Comparison of ENCODE assay signal across 25 cellular contexts in genomic region chrX:43868791-43869190, GRCh38. TPM values are rescaled to one million over a fixed set of nuclear protein-coding genes. Genes with fewer than 3 reads are reported as not detected.
DNase-seq lines count a peak whose midpoint lies in the region; ATAC-seq and TF ChIP-seq lines count a peak whose summit lies in the region.
"Had no signal": no experiment of that assay in that cellular context is flagged by ENCODE, and none has a peak within 500 bp of the region (broad histone marks: within the 10 kb centered on the region; RNA-seq: fewer than 3 reads in every experiment).

No MANE protein-coding gene starts in this region.

- no peak overlapping the region for H2AK5ac ChIP-seq in mesenchymal stem cell (ENCODE audit: low read length, severe bottlenecking)

- no peaks in the 10 kb centered on the region for H3K9me3 ChIP-seq in mesenchymal stem cell (ENCODE audit: control insufficient read depth, low read length)
- H3K9me3 ChIP-seq: stomach, upper lobe of left lung had no signal

- no peak overlapping the region for H2BK15ac ChIP-seq in mesenchymal stem cell (ENCODE audit: low read depth, poor library complexity, severe bottlenecking)

- no CpG with 5 or more reads among the region's 6 CpGs for WGBS in mesenchymal stem cell

- no peak overlapping the region for H3K23ac ChIP-seq in mesenchymal stem cell (ENCODE audit: low read length in 2 of 2)

- no peak overlapping the region for H3K14ac ChIP-seq in mesenchymal stem cell (ENCODE audit: low read length in 2 of 2)

- H3K18ac ChIP-seq in mesenchymal stem cell (ENCODE audit: low read depth in 1 of 2, low read length in 2 of 2), result no peak overlapping the region

- H3K36me3 ChIP-seq in mesenchymal stem cell (ENCODE audit: control insufficient read depth in 1 of 2, insufficient read depth in 2 of 2, low read depth in 1 of 2, low read length in 2 of 2), result no peaks in the 10 kb centered on the region
- H3K36me3 ChIP-seq: right atrium auricular region, stomach, upper lobe of left lung had no signal

- H3K4me2 ChIP-seq in mesenchymal stem cell (ENCODE audit: low read length, poor library complexity, severe bottlenecking), result no peak overlapping the region

- CTCF ChIA-PET in activated CD8-positive, alpha-beta T cell treated with anti-CD3 and anti-CD28 coated beads for 36 hours (lab: Charles Lee), result no interaction called here

- no peak overlapping the region for H2BK12ac ChIP-seq in mesenchymal stem cell (ENCODE audit: low read length in 2 of 2)

- H2AFZ ChIP-seq in mesenchymal stem cell (ENCODE audit: low read depth, low read length), result no peak overlapping the region

- peak overlapping the region; percentile 61 for H3K27ac ChIP-seq in mesenchymal stem cell (ENCODE audit: low read length, poor library complexity, severe bottlenecking)
- H3K27ac ChIP-seq: C4-2B, epithelial cell of prostate, foreskin keratinocyte, right atrium auricular region, stomach, upper lobe of left lung had no signal

- no peak overlapping the region for H2BK120ac ChIP-seq in mesenchymal stem cell (ENCODE audit: low read depth, low read length)

- in situ Hi-C loops in ACHN (cut with HindIII; ENCODE audit: low pct_ligation_motif_present, low pct_unique_long_range_greater_than_20kb, low sequenced_read_pairs), result no loop called here

- H3K4me1 ChIP-seq in mesenchymal stem cell (ENCODE audit: control insufficient read depth, insufficient read depth, low read depth, low read length), result peaks cover 4% of the 10 kb centered on the region
- H3K4me1 ChIP-seq: foreskin keratinocyte, right atrium auricular region, stomach, upper lobe of left lung had no signal

- peaks cover 2% of the 10 kb centered on the region for H3K27me3 Mint-ChIP-seq in mesothelial cell of epicardium (ENCODE audit: low read depth)
- H3K27me3 Mint-ChIP-seq in activated CD8-positive, alpha-beta T cell treated with anti-CD3 and anti-CD28 coated beads for 36 hours, result peaks cover 5% of the 10 kb centered on the region
- H3K27me3 Mint-ChIP-seq: activated naive CD4-positive, alpha-beta T cell treated with anti-CD3 and anti-CD28 coated beads, Interleukin-2, amount 10 ng/mL, durations not matched to agents 7 days and 5 days had no signal

- no peak for TF ChIP-seq CTCF in epithelial cell of proximal tubule (conservative IDR thresholded peaks at IDR 0.05; ENCODE audit: low read depth, low read length)
- TF ChIP-seq CTCF in mesothelial cell of epicardium (IDR thresholded peaks at IDR 0.05; ENCODE audit: unreplicated experiment), result no peak
- TF ChIP-seq CTCF in activated CD8-positive, alpha-beta T cell treated with anti-CD3 and anti-CD28 coated beads for 36 hours (IDR thresholded peaks at IDR 0.05), result no peak

- intact Hi-C loops in activated CD8-positive, alpha-beta T cell treated with anti-CD3 and anti-CD28 coated beads for 36 hours (cut with micrococcal nuclease), result no loop called here

- H2BK5ac ChIP-seq in mesenchymal stem cell (ENCODE audit: low read depth, low read length, poor library complexity, severe bottlenecking), result no peak overlapping the region

- ATAC-seq in HG02938 (IDR thresholded peaks at IDR 0.05; ENCODE audit: unreplicated experiment) (no peak), GM18867 (IDR thresholded peaks at IDR 0.05; ENCODE audit: unreplicated experiment) (no peak)
- no peak for ATAC-seq in activated CD8-positive, alpha-beta T cell treated with anti-CD3 and anti-CD28 coated beads for 36 hours
- ATAC-seq: foreskin keratinocyte, K562, Right ventricle myocardium inferior had no signal

- no peak overlapping the region for H3K4ac ChIP-seq in mesenchymal stem cell (ENCODE audit: low read depth in 1 of 2, low read length in 2 of 2)

- H3K4me3 ChIP-seq in epithelial cell of proximal tubule (ENCODE audit: low read depth, low read length) (peak overlapping the region; percentile 18), mesenchymal stem cell (ENCODE audit: insufficient read depth in 1 of 2, low read depth in 1 of 2, low read length in 2 of 2) (no peak overlapping the region)
- H3K4me3 ChIP-seq: K562, right atrium auricular region, stomach, upper lobe of left lung had no signal

- H3K79me1 ChIP-seq in mesenchymal stem cell (replicated peaks; ENCODE audit: low read length, poor library complexity, severe bottlenecking), result no peaks in the 10 kb centered on the region

- H3K4me1 Mint-ChIP-seq in mesothelial cell of epicardium, result no peaks in the 10 kb centered on the region
- H3K4me1 Mint-ChIP-seq in activated CD8-positive, alpha-beta T cell treated with anti-CD3 and anti-CD28 coated beads for 36 hours (ENCODE audit: low read depth), result no peaks in the 10 kb centered on the region
- H3K4me1 Mint-ChIP-seq: activated naive CD4-positive, alpha-beta T cell treated with anti-CD3 and anti-CD28 coated beads, Interleukin-2, amount 10 ng/mL, durations not matched to agents 7 days and 5 days; memory B cell had no signal

- no peak overlapping the region for H4K8ac ChIP-seq in mesenchymal stem cell (ENCODE audit: low read length)

- no peak overlapping the region for H3K4me3 Mint-ChIP-seq in mesothelial cell of epicardium
- H3K4me3 Mint-ChIP-seq in activated CD8-positive, alpha-beta T cell treated with anti-CD3 and anti-CD28 coated beads for 36 hours, result no peak overlapping the region
- H3K4me3 Mint-ChIP-seq: activated naive CD4-positive, alpha-beta T cell treated with anti-CD3 and anti-CD28 coated beads, Interleukin-2, amount 10 ng/mL, durations not matched to agents 7 days and 5 days; memory B cell had no signal

- no peak overlapping the region for H3K9ac ChIP-seq in mesenchymal stem cell (ENCODE audit: low read length)

- H3K9me3 Mint-ChIP-seq in mesothelial cell of epicardium, result peaks cover 35% of the 10 kb centered on the region
- H3K9me3 Mint-ChIP-seq in activated CD8-positive, alpha-beta T cell treated with anti-CD3 and anti-CD28 coated beads for 36 hours, result no peaks in the 10 kb centered on the region
- H3K9me3 Mint-ChIP-seq: activated naive CD4-positive, alpha-beta T cell treated with anti-CD3 and anti-CD28 coated beads, Interleukin-2, amount 10 ng/mL, durations not matched to agents 7 days and 5 days; memory B cell had no signal

- H3K27me3 ChIP-seq in mesenchymal stem cell (ENCODE audit: control insufficient read depth in 1 of 2, insufficient read depth in 1 of 2, low read length in 2 of 2), result peaks cover 0 to 12% of the 10 kb centered on the region in 2 experiments
- H3K27me3 ChIP-seq: foreskin keratinocyte, right atrium auricular region, upper lobe of left lung had no signal

- POLR2A ChIA-PET in activated CD8-positive, alpha-beta T cell treated with anti-CD3 and anti-CD28 coated beads for 36 hours (lab: Charles Lee), result interaction anchor here (0.6 to 0.7 kb wide), 2 partner anchors 48 to 424 kb away, joined by 3 read pairs; no protein-coding TSS in a partner anchor

- H4K91ac ChIP-seq in mesenchymal stem cell (ENCODE audit: low read length), result no peak overlapping the region

- H3K27ac Mint-ChIP-seq in mesothelial cell of epicardium, result no peak overlapping the region
- no peak overlapping the region for H3K27ac Mint-ChIP-seq in activated CD8-positive, alpha-beta T cell treated with anti-CD3 and anti-CD28 coated beads for 36 hours
- H3K27ac Mint-ChIP-seq: activated naive CD4-positive, alpha-beta T cell treated with anti-CD3 and anti-CD28 coated beads, Interleukin-2, amount 10 ng/mL, durations not matched to agents 7 days and 5 days; memory B cell had no signal

- no peaks in the 10 kb centered on the region for H3K36me3 Mint-ChIP-seq in mesothelial cell of epicardium
- no peaks in the 10 kb centered on the region for H3K36me3 Mint-ChIP-seq in activated CD8-positive, alpha-beta T cell treated with anti-CD3 and anti-CD28 coated beads for 36 hours (ENCODE audit: low read depth)
- H3K36me3 Mint-ChIP-seq: activated naive CD4-positive, alpha-beta T cell treated with anti-CD3 and anti-CD28 coated beads, Interleukin-2, amount 10 ng/mL, durations not matched to agents 7 days and 5 days; memory B cell had no signal

- peak; percentile 7 for DNase-seq in ACHN
- DNase-seq in OCI-M1 (lab: John Stamatoyannopoulos, UW), result peak; percentile 15
- peak; percentile 46 for DNase-seq in epithelial cell of proximal tubule (ENCODE audit: low read depth)
- DNase-seq in mesenchymal stem cell, result no peak
- DNase-seq in mesothelial cell of epicardium (ENCODE audit: low spot score in 2 of 2, unreplicated experiment in 2 of 2), result no peak
- no peak for DNase-seq in activated CD8-positive, alpha-beta T cell treated with anti-CD3 and anti-CD28 coated beads for 36 hours
- DNase-seq: activated CD4-positive, alpha-beta T cell treated with anti-CD3 and anti-CD28 coated beads for 4 hours; activated naive CD4-positive, alpha-beta T cell treated with anti-CD3 and anti-CD28 coated beads, Interleukin-2, amount 10 ng/mL, durations not matched to agents 7 days and 5 days; foreskin keratinocyte; H7; NCI-H146; NCI-H2171; stimulated activated CD4-positive, alpha-beta T cell treated with anti-CD3 and anti-CD28 coated beads, Interleukin-12 subunit alpha, Interleukin-12 subunit beta, amount 100 ng/mL, for 4 hours; stomach; upper lobe of left lung had no signal

RNA-seq across cellular contexts. Expression of gene MAOB, which starts 13.5 kb away (rescaled TPM):
- total RNA-seq in epithelial cell of proximal tubule, result 0.14 and 1.9 TPM in 2 replicates
- polyA plus RNA-seq in mesenchymal stem cell (2013, experiment 1 of 2), result not detected
- not detected for polyA plus RNA-seq in mesenchymal stem cell (2013, experiment 2 of 2)
- 0.44 to 0.65 TPM (median 0.57 TPM) in 3 replicates for total RNA-seq in mesothelial cell of epicardium
- not detected for total RNA-seq in activated CD8-positive, alpha-beta T cell treated with anti-CD3 and anti-CD28 coated beads for 36 hours
- total RNA-seq: dermis microvascular lymphatic vessel endothelial cell, foreskin keratinocyte, osteocyte had no signal
- polyA plus RNA-seq: foreskin keratinocyte had no signal

Comparison
In these comparisons a context has a peak if more than half of its experiments do, and no peak if none do; other contexts are left out.
1. DNase-seq: peak in ACHN (single experiment), OCI-M1 (single experiment) and epithelial cell of proximal tubule (single experiment); none in mesenchymal stem cell (single experiment), mesothelial cell of epicardium (0 of 2) and activated CD8-positive, alpha-beta T cell treated with anti-CD3 and anti-CD28 coated beads for 36 hours (single experiment).